Comparison of ENCODE assay signal across 21 cellular contexts in the genomic region with DNA sequence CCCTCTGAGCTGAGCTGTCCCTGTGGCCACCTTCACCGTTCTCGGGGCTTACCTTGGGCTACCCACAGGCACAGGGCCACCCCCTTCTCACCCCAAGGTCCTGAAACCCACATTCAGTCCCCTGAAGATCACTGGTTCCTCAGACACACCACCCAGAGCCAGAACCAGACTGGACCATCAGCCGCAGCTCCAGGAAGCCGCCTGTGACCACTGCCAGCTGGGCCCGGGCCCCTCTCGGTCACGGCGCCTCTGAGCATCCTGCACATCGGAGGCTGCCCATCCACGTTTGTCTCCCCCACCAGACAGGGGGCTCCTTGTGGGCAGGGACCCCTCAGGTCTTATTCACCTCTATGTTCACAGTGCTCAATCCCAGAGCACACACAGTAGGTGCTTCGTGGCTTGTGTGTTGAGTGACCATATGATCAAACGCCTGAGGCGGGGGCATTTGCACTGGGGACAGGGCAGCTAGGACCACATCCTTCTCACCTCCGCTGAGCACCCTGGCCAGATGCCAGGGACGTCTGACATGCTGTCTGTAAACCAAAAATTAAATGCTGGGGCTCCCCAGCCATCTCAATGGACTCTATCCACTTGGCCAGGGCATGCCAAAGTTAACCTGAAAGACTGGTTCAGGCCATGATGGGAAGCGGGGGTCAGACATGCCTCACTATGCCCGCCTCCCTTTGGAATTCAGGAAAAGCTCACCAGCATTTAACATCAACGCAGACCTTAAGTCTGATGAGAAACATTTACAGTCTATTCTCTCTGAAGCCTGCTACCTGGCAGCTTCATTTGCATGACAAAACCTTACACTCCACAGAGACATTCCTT.
A peak's percentile ranks its signal among the peaks of the same experiment; 100 is the strongest.
DNase-seq lines count a peak whose midpoint lies in the region; ATAC-seq and TF ChIP-seq lines count a peak whose summit lies in the region.
"Had no signal": no experiment of that assay in that cellular context is flagged by ENCODE, and none has a peak within 500 bp of the region (broad histone marks: within the 10 kb centered on the region; RNA-seq: fewer than 3 reads in every experiment).

No MANE protein-coding gene starts in this region.

- no peaks in the 10 kb centered on the region for H3K79me2 ChIP-seq in neural progenitor cell (ENCODE audit: low read depth)

- H3K4me3 Mint-ChIP-seq in endodermal cell (no peak overlapping the region), neural progenitor cell (no peak overlapping the region)
- H3K4me3 Mint-ChIP-seq: activated T-cell treated with anti-CD3 and anti-CD28 coated beads, Interleukin-2, amount 50 U/mL, for 4 hours; memory B cell; T-helper 2 cell treated with Interferon-gamma antibody and Interleukin-4, amounts not matched to agents 5 μg/mL and 100 μg/mL, for 36 hours had no signal

- H3K9me3 ChIP-seq in HUES6 (ENCODE audit: control insufficient read depth, insufficient read depth, low read depth, low read length) (0 out of 2 replicates have a peak, but pooled peaks cover 2% of the 10 kb centered on the region), endodermal cell (ENCODE audit: control insufficient read depth, low read length) (no peaks in the 10 kb centered on the region), neural progenitor cell (ENCODE audit: low read depth) (no peaks in the 10 kb centered on the region)
- H3K9me3 ChIP-seq: uterus had no signal

- H3K4me1 Mint-ChIP-seq in endodermal cell (peaks cover 25% of the 10 kb centered on the region), neural progenitor cell (peaks cover 37% of the 10 kb centered on the region)
- H3K4me1 Mint-ChIP-seq: memory B cell had no signal

- H3K27ac ChIP-seq in HUES6 (ENCODE audit: low read depth, low read length) (peak overlapping the region; percentile 88), endodermal cell (ENCODE audit: low read depth, low read length) (no peak overlapping the region), neural progenitor cell (no peak overlapping the region), coronary artery (no peak overlapping the region)
- H3K27ac ChIP-seq: SK-N-MC, uterus had no signal

- peaks cover 6% of the 10 kb centered on the region for H3K9me3 Mint-ChIP-seq in endodermal cell
- H3K9me3 Mint-ChIP-seq in neural progenitor cell, result peaks cover 6% of the 10 kb centered on the region
- H3K9me3 Mint-ChIP-seq: activated naive CD4-positive, alpha-beta T cell treated with anti-CD3 and anti-CD28 coated beads, Interleukin-2, amount 50 U/mL, for 72 hours; activated T-cell treated with anti-CD3 and anti-CD28 coated beads, Interleukin-2, amount 50 U/mL, for 4 hours; memory B cell; naive B cell; T-helper 2 cell treated with Interferon-gamma antibody and Interleukin-4, amounts not matched to agents 5 μg/mL and 100 μg/mL, for 36 hours had no signal

- no peaks in the 10 kb centered on the region for H3K36me3 ChIP-seq in HUES6 (ENCODE audit: control insufficient read depth, insufficient read depth, low read length)
- no peaks in the 10 kb centered on the region for H3K36me3 ChIP-seq in endodermal cell (ENCODE audit: control insufficient read depth, insufficient read depth, low read length)
- no peaks in the 10 kb centered on the region for H3K36me3 ChIP-seq in neural progenitor cell
- H3K36me3 ChIP-seq: uterus had no signal

- H3K9ac ChIP-seq in HUES6 (ENCODE audit: low read length) (peak overlapping the region; percentile 25), endodermal cell (ENCODE audit: extremely low read depth, low read length, poor library complexity, severe bottlenecking) (no peak overlapping the region), neural progenitor cell (no peak overlapping the region)

- H3K27ac Mint-ChIP-seq in endodermal cell (peak overlapping the region; percentile 91), neural progenitor cell (no peak overlapping the region)
- H3K27ac Mint-ChIP-seq: activated naive CD4-positive, alpha-beta T cell treated with anti-CD3 and anti-CD28 coated beads, Interleukin-2, amount 50 U/mL, for 72 hours; memory B cell; T-helper 2 cell treated with Interferon-gamma antibody and Interleukin-4, amounts not matched to agents 5 μg/mL and 100 μg/mL, for 36 hours had no signal

- no peak for TF ChIP-seq CTCF in endodermal cell (conservative IDR thresholded peaks at IDR 0.05)
- no peak for TF ChIP-seq CTCF in neural progenitor cell (IDR thresholded peaks at IDR 0.05)
- no peak for TF ChIP-seq CTCF in coronary artery (IDR thresholded peaks at IDR 0.05)

- 86 to 87% methylated on average over 11 to 18 of the region's 18 CpGs for WGBS in endodermal cell (ENCODE audit: insufficient coverage in 1 of 2, insufficient read length in 1 of 2), 2 experiments

- no peaks in the 10 kb centered on the region for H3K27me3 ChIP-seq in HUES6 (ENCODE audit: control insufficient read depth, insufficient read depth, low read length)
- H3K27me3 ChIP-seq in endodermal cell (ENCODE audit: control insufficient read depth, insufficient read depth, low read length, poor library complexity, severe bottlenecking), result no peaks in the 10 kb centered on the region
- no peaks in the 10 kb centered on the region for H3K27me3 ChIP-seq in neural progenitor cell
- H3K27me3 ChIP-seq: uterus had no signal

- no peak overlapping the region for H3K4me2 ChIP-seq in neural progenitor cell

- DNase-seq in DMS53 (lab: John Stamatoyannopoulos, UW) (peak; percentile 69), DMS53 treated with DMSO at 0.1 percent for 48 hours (lab: John Stamatoyannopoulos, UW; ENCODE audit: unreplicated experiment) (no peak), endodermal cell (peak; percentile 86), neural progenitor cell (ENCODE audit: low spot score) (peak; percentile 33), SKM-1 (lab: John Stamatoyannopoulos, UW; ENCODE audit: unreplicated experiment) (no peak), coronary artery (ENCODE audit: low spot score) (no peak)
- DNase-seq: 8988T; activated T-cell treated with anti-CD3 and anti-CD28 coated beads, Interleukin-2, amount 50 U/mL, for 4 hours; GDM1; naive B cell; NCI-H1694 treated with DMSO at 0.1 percent for 48 hours; NCI-H774; stimulated activated CD4-positive, alpha-beta T cell treated with anti-CD3 and anti-CD28 coated beads, Interleukin-2, amount 100 ng/mL, for 48 hours; uterus had no signal

- H3K4me3 ChIP-seq in HUES6 (ENCODE audit: low read depth, low read length), result no peak overlapping the region
- no peak overlapping the region for H3K4me3 ChIP-seq in endodermal cell (ENCODE audit: low read length)
- H3K4me3 ChIP-seq in neural progenitor cell, result no peak overlapping the region
- H3K4me3 ChIP-seq in coronary artery, result no peak overlapping the region
- H3K4me3 ChIP-seq: SK-N-MC, uterus had no signal

- H3K36me3 Mint-ChIP-seq in endodermal cell (ENCODE audit: low read depth) (no peaks in the 10 kb centered on the region), neural progenitor cell (no peaks in the 10 kb centered on the region)
- H3K36me3 Mint-ChIP-seq: naive B cell had no signal

- H4K20me1 ChIP-seq in neural progenitor cell (ENCODE audit: low read depth), result no peaks in the 10 kb centered on the region

- H3K27me3 Mint-ChIP-seq in endodermal cell (ENCODE audit: insufficient read depth) (no peaks in the 10 kb centered on the region), neural progenitor cell (ENCODE audit: insufficient read depth, low read depth) (peaks cover 16% of the 10 kb centered on the region)

- peaks cover 12% of the 10 kb centered on the region for H3F3A ChIP-seq in neural progenitor cell (ENCODE audit: low read depth)

- H3K4me1 ChIP-seq in HUES6 (ENCODE audit: control insufficient read depth, insufficient read depth, low read length) (peaks cover 52% of the 10 kb centered on the region), endodermal cell (ENCODE audit: control insufficient read depth, insufficient read depth, low read length) (no peaks in the 10 kb centered on the region), neural progenitor cell (peaks cover 17% of the 10 kb centered on the region)

- ATAC-seq in HG02981 (IDR thresholded peaks at IDR 0.05; ENCODE audit: unreplicated experiment), result no peak
- ATAC-seq: activated naive CD4-positive, alpha-beta T cell treated with anti-CD3 and anti-CD28 coated beads, Interleukin-2, amount 50 U/mL, for 72 hours; activated T-cell treated with anti-CD3 and anti-CD28 coated beads, Interleukin-2, amount 50 U/mL, for 4 hours; Panc1 had no signal

- no peak overlapping the region for H2AFZ ChIP-seq in neural progenitor cell (replicated peaks)

Comparison
In these comparisons a context has a peak if more than half of its experiments do, and no peak if none do; other contexts are left out.
1. DNase-seq: peak in DMS53 (single experiment), endodermal cell (single experiment) and neural progenitor cell (single experiment); none in DMS53 treated with DMSO at 0.1 percent for 48 hours (single experiment), SKM-1 (single experiment) and coronary artery (single experiment).